8 cellular contexts compared by ENCODE assay signal in genomic region chr7:100219801-100220695, GRCh38. TPM values are rescaled to one million over a fixed set of nuclear protein-coding genes. Genes with fewer than 3 reads are reported as not detected.
A peak's percentile ranks its signal among the peaks of the same experiment; 100 is the strongest.
DNase-seq lines count a peak whose midpoint lies in the region; ATAC-seq, FAIRE-seq and TF ChIP-seq lines count a peak whose summit lies in the region.
"Not testable (repeated sequence)": the region's sequence is repeated elsewhere in the genome, so short reads cannot be mapped to it uniquely, and the experiment has no call there.

TSS of gene PVRIG (plus strand) at chr7:100219949. CDS start at chr7:100219971, 22 bp downstream.

- 87% methylated on average over 29 of the region's 31 CpGs for WGBS in urinary bladder

- POLR2A ChIA-PET in activated CD8-positive, alpha-beta memory T cell treated with anti-CD3 and anti-CD28 coated beads for 36 hours (lab: Charles Lee), result interaction anchor here (1.0 to 1.5 kb wide), 3 partner anchors 9 to 72 kb away, joined by 3 read pairs; no protein-coding TSS in a partner anchor
- POLR2A ChIA-PET in naive thymus-derived CD4-positive, alpha-beta T cell (lab: Charles Lee), result interaction anchor here (0.5 to 4.4 kb wide), 17 partner anchors 24 to 209 kb away, joined by 3 to 30 read pairs (median 5); partner anchors contain the start of genes AP4M1, GAL3ST4, GPC2 and LAMTOR4

- not testable (repeated sequence) for H3K27me3 Mint-ChIP-seq in naive thymus-derived CD4-positive, alpha-beta T cell

- peak within 1 kb of the TSS; percentile 96 to 100 (median 99) for H3K27ac Mint-ChIP-seq in naive thymus-derived CD4-positive, alpha-beta T cell

- H3K4me3 ChIP-seq in colonic mucosa, result peak within 1 kb of the TSS; percentile 14
- H3K4me3 ChIP-seq in naive thymus-derived CD4-positive, alpha-beta T cell (ENCODE audit: low read length), result peak within 1 kb of the TSS; percentile 81
- H3K4me3 ChIP-seq in urinary bladder (ENCODE audit: low read depth, low read length), result peak within 1 kb of the TSS; percentile 32

- H3K36me3 ChIP-seq in colonic mucosa; urinary bladder (ENCODE audit: insufficient read depth): not testable (repeated sequence)
- H3K36me3 ChIP-seq in naive thymus-derived CD4-positive, alpha-beta T cell (ENCODE audit: control insufficient read depth in 2 of 3, insufficient read depth in 3 of 3, low read length in 3 of 3), result peaks cover 0 to 21% (median 14%) of the 10 kb centered on the region in 3 experiments

- not testable (repeated sequence) for H3K9me3 ChIP-seq in colonic mucosa; naive thymus-derived CD4-positive, alpha-beta T cell (ENCODE audit: control insufficient read depth in 2 of 3, low read length in 3 of 3)

- not testable (repeated sequence) for H3K27me3 ChIP-seq in colonic mucosa; naive thymus-derived CD4-positive, alpha-beta T cell (ENCODE audit: control insufficient read depth in 2 of 2, insufficient read depth in 2 of 2, low read length in 2 of 2)

- not testable (repeated sequence) for TF ChIP-seq CTCF in colonic mucosa (IDR thresholded peaks at IDR 0.05)

- not testable (repeated sequence) for H3K9me3 Mint-ChIP-seq in naive thymus-derived CD4-positive, alpha-beta T cell

- H3K9ac ChIP-seq in colonic mucosa (ENCODE audit: low read depth in 2 of 2, low read length in 2 of 2), result peak within 1 kb of the TSS in 1 of 2 donors; percentile 50

- not testable (repeated sequence) for DNase-seq in GM18507 (ENCODE audit: extremely low spot score, insufficient read length, low read depth); colonic mucosa
- peak; percentile 15 for DNase-seq in activated gamma-delta T cell treated with anti-CD3 and anti-CD28 coated beads, Interleukin-2, amount 50 U/mL, for 16 hours (ENCODE audit: low read depth)
- DNase-seq in naive thymus-derived CD4-positive, alpha-beta T cell, result peak in 8 of 9 donors; percentile 26 to 66 (median 55)
- peak; percentile 48 for DNase-seq in stimulated activated CD4-positive, alpha-beta T cell treated with anti-CD3 and anti-CD28 coated beads, Interleukin-4, amount 100 ng/mL, for 1 hour

- peak; percentile 73 for FAIRE-seq in GM18507 (lab: Jason Lieb, UNC)

- peaks cover 34 to 75% (median 63%) of the 10 kb centered on the region in 7 donors for H3K4me1 Mint-ChIP-seq in naive thymus-derived CD4-positive, alpha-beta T cell

- H3K27ac ChIP-seq in colonic mucosa, result peak within 1 kb of the TSS; percentile 61
- peak within 1 kb of the TSS; percentile 99 for H3K27ac ChIP-seq in naive thymus-derived CD4-positive, alpha-beta T cell (ENCODE audit: low read depth, low read length)
- H3K27ac ChIP-seq in urinary bladder (ENCODE audit: low read depth), result peak within 1 kb of the TSS; percentile 69

- ATAC-seq in naive thymus-derived CD4-positive, alpha-beta T cell, result peak; percentile 39

- CTCF ChIA-PET in activated CD8-positive, alpha-beta memory T cell treated with anti-CD3 and anti-CD28 coated beads for 36 hours (lab: Charles Lee), result interaction anchor here (0.7 to 5.6 kb wide), 5 partner anchors 11 to 86 kb away, joined by 3 to 23 read pairs (median 5); no protein-coding TSS in a partner anchor
- CTCF ChIA-PET in naive thymus-derived CD4-positive, alpha-beta T cell (lab: Charles Lee), result interaction anchor here (1.1 to 6.5 kb wide), 8 partner anchors 30 to 217 kb away, joined by 3 to 84 read pairs (median 4); partner anchors contain the start of genes GAL3ST4 and PPP1R35

- H3K36me3 Mint-ChIP-seq in naive thymus-derived CD4-positive, alpha-beta T cell, result peaks cover 0 to 38% (median 9%) of the 10 kb centered on the region in 5 donors

- not testable (repeated sequence) for H3K4me1 ChIP-seq in colonic mucosa; urinary bladder (ENCODE audit: insufficient read depth)
- H3K4me1 ChIP-seq in naive thymus-derived CD4-positive, alpha-beta T cell (ENCODE audit: control insufficient read depth in 2 of 2, insufficient read depth in 2 of 2, low read length in 2 of 2), result peaks cover 38 to 43% of the 10 kb centered on the region in 2 donors

- H3K4me3 Mint-ChIP-seq in naive thymus-derived CD4-positive, alpha-beta T cell, result peak within 1 kb of the TSS; percentile 81 to 99 (median 97)

- intact Hi-C loops in T-helper 1 cell treated with Interleukin-12 subunit alpha and Interleukin-12 subunit beta and Interleukin-4 antibody, amounts not matched to agents 30 ng/mL and 1 ng/mL, for 36 hours (cut with micrococcal nuclease), result loop anchor here (2.0 kb wide), 3 partner anchors 61 to 187 kb away; partner anchors contain the start of gene TRAPPC14
- intact Hi-C loops in colonic mucosa (cut with DNase I), result loop anchor here (2.0 kb wide), 1 partner anchor 87 kb away; no protein-coding TSS in a partner anchor
- intact Hi-C loops in naive thymus-derived CD4-positive, alpha-beta T cell (cut with micrococcal nuclease), result loop anchor here (2.0 to 10.0 kb wide), 8 partner anchors 51 to 305 kb away; partner anchors contain the start of genes MBLAC1 (in 2 of the 2), GAL3ST4 (in 1 of the 2), LAMTOR4 (in 1 of the 2) and MEPCE (in 1 of the 2)

RNA-seq across cellular contexts. Expression of gene PVRIG, which starts in this region (rescaled TPM):
- 69.1 and 72.8 TPM in 2 replicates for total RNA-seq in T-helper 1 cell treated with Interleukin-12 subunit alpha and Interleukin-12 subunit beta and Interleukin-4 antibody, amounts not matched to agents 30 ng/mL and 1 ng/mL, for 36 hours
- 10 to 100 TPM; 22.4 to 23.6 TPM for total RNA-seq in activated CD8-positive, alpha-beta memory T cell treated with anti-CD3 and anti-CD28 coated beads for 36 hours
- total RNA-seq in colonic mucosa (1 to 10 TPM in 1 of 2 donors, under 1 TPM in 1; 0.53 to 1.4 TPM), urinary bladder (0.21 TPM)
- 10 to 100 TPM; 32.1 to 88.7 (median 66.2) TPM for total RNA-seq in naive thymus-derived CD4-positive, alpha-beta T cell
- polyA plus RNA-seq in naive thymus-derived CD4-positive, alpha-beta T cell, result 10 to 100 TPM; 69.5 to 81.0 TPM
- 0.77 TPM for polyA plus RNA-seq in urinary bladder

Comparison
In these comparisons a context has a peak if more than half of its experiments do, and no peak if none do; other contexts are left out.
1. RNA of gene PVRIG (total RNA-seq): 69.1 to 72.8 TPM in T-helper 1 cell treated with Interleukin-12 subunit alpha and Interleukin-12 subunit beta and Interleukin-4 antibody, amounts not matched to agents 30 ng/mL and 1 ng/mL, for 36 hours, 32.1 to 88.7 TPM in naive thymus-derived CD4-positive, alpha-beta T cell and 22.4 to 23.6 TPM in activated CD8-positive, alpha-beta memory T cell treated with anti-CD3 and anti-CD28 coated beads for 36 hours; 0.53 to 1.4 TPM in colonic mucosa and 0.21 TPM in urinary bladder (single experiment); every median in the first group is over 4 times any median in the second.
2. RNA of gene PVRIG (polyA plus RNA-seq): 69.5 to 81.0 TPM in naive thymus-derived CD4-positive, alpha-beta T cell; 0.77 TPM in urinary bladder (single experiment); every median in the first group is over 10 times any median in the second.
3. H3K4me3 ChIP-seq: peak in every context shown above with its lines; median percentile 81 in naive thymus-derived CD4-positive, alpha-beta T cell; 32 in urinary bladder; 14 in colonic mucosa.
4. Peak in every context shown above with its lines, with median percentiles within 50 percentile points of each other: H3K27ac ChIP-seq.